In the genomic region with DNA sequence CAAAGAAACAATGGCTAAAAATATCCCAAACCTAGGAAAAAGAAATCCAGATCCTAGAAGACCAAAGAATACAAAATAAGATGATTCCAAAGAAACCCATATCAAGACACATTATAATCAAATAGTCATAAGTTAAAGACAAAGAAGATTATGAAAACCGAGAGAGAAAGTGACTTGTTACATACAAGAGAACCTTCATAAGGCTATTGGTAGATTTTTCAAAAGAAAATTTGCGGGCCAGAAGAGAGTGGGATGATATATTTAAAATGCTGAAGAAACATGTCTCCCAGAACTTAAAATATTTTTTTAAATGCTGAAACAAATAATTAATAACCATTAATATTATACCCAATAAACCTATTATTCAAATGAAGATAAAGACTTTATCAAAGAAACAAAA, we compare ENCODE assay signal across 30 cellular contexts.
DNase-seq lines count a peak whose midpoint lies in the region; FAIRE-seq and TF ChIP-seq lines count a peak whose summit lies in the region.
"Had no signal": no experiment of that assay in that cellular context is flagged by ENCODE, and none has a peak within 500 bp of the region (broad histone marks: within the 10 kb centered on the region; RNA-seq: fewer than 3 reads in every experiment).

No MANE protein-coding gene starts in this region.

- CTCF ChIA-PET in HEK293 (lab: Yijun Ruan, JAX): no interaction called here

- no peak for TF ChIP-seq CTCF in HEK293 (tag by site-specific recombination; IDR thresholded peaks at IDR 0.05)

- peak; percentile 3 for FAIRE-seq in G401.6 (lab: Jason Lieb, UNC)
- FAIRE-seq: A204.1, A549, D721Med had no signal

- no peaks in the 10 kb centered on the region for H3K36me3 ChIP-seq in HEK293 (ENCODE audit: control insufficient read depth in 2 of 2, insufficient read depth in 1 of 2, low read length in 2 of 2)
- H3K36me3 ChIP-seq: BE2C; BLaER1; BLaER1 treated with 17β-estradiol and CSF1 and Interleukin-3, amounts not matched to agents 10 nM and 100 nM had no signal

- DNase-seq in stimulated activated CD4-positive, alpha-beta T cell treated with anti-CD3 and anti-CD28 coated beads, Interleukin-1b, Interleukin-23, amount 100 ng/mL, for 48 hours: no peak
- DNase-seq in C1 segment of cervical spinal cord (lab: John Stamatoyannopoulos, UW): no peak
- DNase-seq: 8988T; ACHN; AML-193; BE2C; Caco-2; Calu3; CD4-positive, alpha-beta memory T cell; CD4-positive, alpha-beta T cell; CD4-positive, CD25-positive, alpha-beta regulatory T cell; CD8-positive, alpha-beta memory T cell; CD8-positive, alpha-beta T cell; COR-L47; DMS 273 treated with DMSO at 0.1 percent for 48 hours; DMS153; DMS53; DMS79; DMS79 treated with DMSO at 0.1 percent for 48 hours; DND-41; EL had no signal

- H3K9me3 ChIP-seq in HEK293 (ENCODE audit: control insufficient read depth, insufficient read depth, low read depth, low read length): no peaks in the 10 kb centered on the region
- H3K9me3 ChIP-seq: A549, Caco-2 had no signal

- H3K27ac ChIP-seq in HEK293 (ENCODE audit: extremely low read depth, low read depth, low read length): no peak overlapping the region
- H3K27ac ChIP-seq: 22Rv1; A549; BLaER1; BLaER1 treated with 17β-estradiol and CSF1 and Interleukin-3, amounts not matched to agents 10 nM and 100 nM; C4-2B had no signal

- POLR2A ChIA-PET in HEK293 (lab: Yijun Ruan, JAX): no interaction called here

- H3K4me3 ChIP-seq in HEK293 (ENCODE audit: low read depth, low read length): no peak overlapping the region
- H3K4me3 ChIP-seq: A549; BLaER1; BLaER1 treated with 17β-estradiol and CSF1 and Interleukin-3, amounts not matched to agents 10 nM and 100 nM had no signal

- H3K4me1 ChIP-seq in HEK293 (ENCODE audit: control insufficient read depth, insufficient read depth, low read length): no peaks in the 10 kb centered on the region
- H3K4me1 ChIP-seq: A549; BE2C; BLaER1; BLaER1 treated with 17β-estradiol and CSF1 and Interleukin-3, amounts not matched to agents 10 nM and 100 nM; Caco-2 had no signal

TF ChIP-seq in HEK293, 187 proteins besides CTCF, POLR2A, EP300 and RAD21:
- TF ChIP-seq, protein P1, sequence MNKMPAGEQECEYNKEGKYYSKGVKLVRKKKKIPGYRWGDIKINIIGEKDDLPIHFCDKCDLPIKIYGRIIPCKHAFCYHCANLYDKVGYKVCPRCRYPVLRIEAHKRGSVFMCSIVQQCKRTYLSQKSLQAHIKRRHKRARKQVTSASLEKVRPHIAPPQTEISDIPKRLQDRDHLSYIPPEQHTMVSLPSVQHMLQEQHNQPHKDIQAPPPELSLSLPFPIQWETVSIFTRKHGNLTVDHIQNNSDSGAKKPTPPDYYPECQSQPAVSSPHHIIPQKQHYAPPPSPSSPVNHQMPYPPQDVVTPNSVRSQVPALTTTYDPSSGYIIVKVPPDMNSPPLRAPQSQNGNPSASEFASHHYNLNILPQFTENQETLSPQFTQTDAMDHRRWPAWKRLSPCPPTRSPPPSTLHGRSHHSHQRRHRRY (tag by site-specific recombination; IDR thresholded peaks at IDR 0.05): no peak
- TF ChIP-seq GLI4 (tag by site-specific recombination; IDR thresholded peaks at IDR 0.05) (no peak), TRIM28 (IDR thresholded peaks at IDR 0.05; ENCODE audit: borderline replicate concordance, low read length) (peak; percentile 90), SETDB1 (IDR thresholded peaks at IDR 0.05; ENCODE audit: insufficient read length, low read length) (peak; percentile 94), ZNF747 (tag by site-specific recombination; IDR thresholded peaks at IDR 0.05) (no peak), ZNF138 (tag by site-specific recombination; IDR thresholded peaks at IDR 0.05; ENCODE audit: borderline replicate concordance) (no peak), ZNF548 (tag by site-specific recombination; IDR thresholded peaks at IDR 0.05) (no peak), REPIN1 (tag by site-specific recombination; IDR thresholded peaks at IDR 0.05; ENCODE audit: low read depth) (no peak), ZNF791 (tag by site-specific recombination; IDR thresholded peaks at IDR 0.05) (peak; percentile 93), ZNF292 (tag by site-specific recombination; IDR thresholded peaks at IDR 0.05; ENCODE audit: borderline replicate concordance, low read depth) (no peak)
- TF ChIP-seq, protein P2, sequence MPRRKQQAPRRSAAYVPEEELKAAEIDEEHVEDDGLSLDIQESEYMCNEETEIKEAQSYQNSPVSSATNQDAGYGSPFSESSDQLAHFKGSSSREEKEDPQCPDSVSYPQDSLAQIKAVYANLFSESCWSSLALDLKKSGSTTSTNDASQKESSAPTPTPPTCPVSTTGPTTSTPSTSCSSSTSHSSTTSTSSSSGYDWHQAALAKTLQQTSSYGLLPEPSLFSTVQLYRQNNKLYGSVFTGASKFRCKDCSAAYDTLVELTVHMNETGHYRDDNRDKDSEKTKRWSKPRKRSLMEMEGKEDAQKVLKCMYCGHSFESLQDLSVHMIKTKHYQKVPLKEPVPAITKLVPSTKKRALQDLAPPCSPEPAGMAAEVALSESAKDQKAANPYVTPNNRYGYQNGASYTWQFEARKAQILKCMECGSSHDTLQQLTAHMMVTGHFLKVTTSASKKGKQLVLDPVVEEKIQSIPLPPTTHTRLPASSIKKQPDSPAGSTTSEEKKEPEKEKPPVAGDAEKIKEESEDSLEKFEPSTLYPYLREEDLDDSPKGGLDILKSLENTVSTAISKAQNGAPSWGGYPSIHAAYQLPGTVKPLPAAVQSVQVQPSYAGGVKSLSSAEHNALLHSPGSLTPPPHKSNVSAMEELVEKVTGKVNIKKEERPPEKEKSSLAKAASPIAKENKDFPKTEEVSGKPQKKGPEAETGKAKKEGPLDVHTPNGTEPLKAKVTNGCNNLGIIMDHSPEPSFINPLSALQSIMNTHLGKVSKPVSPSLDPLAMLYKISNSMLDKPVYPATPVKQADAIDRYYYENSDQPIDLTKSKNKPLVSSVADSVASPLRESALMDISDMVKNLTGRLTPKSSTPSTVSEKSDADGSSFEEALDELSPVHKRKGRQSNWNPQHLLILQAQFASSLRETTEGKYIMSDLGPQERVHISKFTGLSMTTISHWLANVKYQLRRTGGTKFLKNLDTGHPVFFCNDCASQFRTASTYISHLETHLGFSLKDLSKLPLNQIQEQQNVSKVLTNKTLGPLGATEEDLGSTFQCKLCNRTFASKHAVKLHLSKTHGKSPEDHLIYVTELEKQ (tag by site-specific recombination; IDR thresholded peaks at IDR 0.05; ENCODE audit: borderline replicate concordance): no peak
- TF ChIP-seq, protein P3, sequence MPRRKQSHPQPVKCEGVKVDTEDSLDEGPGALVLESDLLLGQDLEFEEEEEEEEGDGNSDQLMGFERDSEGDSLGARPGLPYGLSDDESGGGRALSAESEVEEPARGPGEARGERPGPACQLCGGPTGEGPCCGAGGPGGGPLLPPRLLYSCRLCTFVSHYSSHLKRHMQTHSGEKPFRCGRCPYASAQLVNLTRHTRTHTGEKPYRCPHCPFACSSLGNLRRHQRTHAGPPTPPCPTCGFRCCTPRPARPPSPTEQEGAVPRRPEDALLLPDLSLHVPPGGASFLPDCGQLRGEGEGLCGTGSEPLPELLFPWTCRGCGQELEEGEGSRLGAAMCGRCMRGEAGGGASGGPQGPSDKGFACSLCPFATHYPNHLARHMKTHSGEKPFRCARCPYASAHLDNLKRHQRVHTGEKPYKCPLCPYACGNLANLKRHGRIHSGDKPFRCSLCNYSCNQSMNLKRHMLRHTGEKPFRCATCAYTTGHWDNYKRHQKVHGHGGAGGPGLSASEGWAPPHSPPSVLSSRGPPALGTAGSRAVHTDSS (tag by site-specific recombination; IDR thresholded peaks at IDR 0.05): no peak
